In the genomic region with DNA sequence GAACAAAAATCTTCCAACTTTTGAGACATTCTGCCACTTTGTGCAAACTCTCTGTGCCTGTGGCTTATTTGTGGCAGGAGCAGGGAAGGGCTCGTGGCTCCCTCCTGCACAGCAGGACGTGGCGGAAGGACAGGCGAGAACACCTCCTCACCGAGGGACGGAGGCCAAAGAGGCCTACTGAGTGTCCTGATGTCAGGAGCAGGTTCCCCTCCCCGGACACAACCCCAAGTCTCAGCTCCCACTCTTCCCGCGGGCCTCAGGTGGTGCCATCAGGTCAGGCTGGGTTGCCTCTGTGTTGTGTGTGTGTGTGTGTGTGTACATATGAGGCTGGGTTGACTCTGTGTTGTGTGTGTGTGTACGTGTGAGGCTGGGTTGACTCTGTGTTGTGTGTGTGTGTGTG, we compare ENCODE assay signal across 17 cellular contexts.
"Had no signal": no experiment of that assay in that cellular context is flagged by ENCODE, and none has a peak within 500 bp of the region (broad histone marks: within the 10 kb centered on the region; RNA-seq: fewer than 3 reads in every experiment).

No MANE protein-coding gene starts in this region.

- H3K4me3 ChIP-seq: esophagus squamous epithelium, prostate gland, skin epidermis, suprapubic skin, transverse colon had no signal

- H3K36me3 Mint-ChIP-seq: activated naive CD8-positive, alpha-beta T cell treated with anti-CD3 and anti-CD28 coated beads for 36 hours had no signal

- DNase-seq: activated CD4-positive, alpha-beta T cell treated with anti-CD3 and anti-CD28 coated beads for 48 hours; activated CD4-positive, CD25-positive, alpha-beta regulatory T cell; activated CD8-positive, alpha-beta T cell treated with anti-CD3 and anti-CD28 coated beads, Interleukin-2, amount 10 ng/mL, durations not matched to agents 7 days and 5 days; activated naive CD8-positive, alpha-beta T cell treated with anti-CD3 and anti-CD28 coated beads for 36 hours; activated T-cell treated with anti-CD3 and anti-CD28 coated beads, Interleukin-2, amount 50 U/mL, for 24 hours; amniotic stem cell; effector memory CD4-positive, alpha-beta T cell; esophagus squamous epithelium; left cardiac atrium; nephron progenitor cell; stimulated activated naive CD8-positive, alpha-beta T cell treated with anti-CD3 and anti-CD28 coated beads, Interleukin-15, amount 100 ng/mL, for 72 hours; T1000; transverse colon had no signal

- H3K9me3 Mint-ChIP-seq: activated naive CD8-positive, alpha-beta T cell treated with anti-CD3 and anti-CD28 coated beads for 36 hours; activated T-cell treated with anti-CD3 and anti-CD28 coated beads, Interleukin-2, amount 50 U/mL, for 24 hours; nephron progenitor cell; stimulated activated naive CD8-positive, alpha-beta T cell treated with anti-CD3 and anti-CD28 coated beads, Interleukin-15, amount 100 ng/mL, for 72 hours had no signal

- H3K27ac Mint-ChIP-seq: activated CD8-positive, alpha-beta T cell treated with anti-CD3 and anti-CD28 coated beads, Interleukin-2, amount 10 ng/mL, durations not matched to agents 7 days and 5 days; activated naive CD8-positive, alpha-beta T cell treated with anti-CD3 and anti-CD28 coated beads for 36 hours; activated T-cell treated with anti-CD3 and anti-CD28 coated beads, Interleukin-2, amount 50 U/mL, for 24 hours; nephron progenitor cell; stimulated activated naive CD8-positive, alpha-beta T cell treated with anti-CD3 and anti-CD28 coated beads, Interleukin-15, amount 100 ng/mL, for 72 hours had no signal

- FAIRE-seq: endothelial cell of umbilical vein had no signal

- H3K4me3 Mint-ChIP-seq: activated CD8-positive, alpha-beta T cell treated with anti-CD3 and anti-CD28 coated beads, Interleukin-2, amount 10 ng/mL, durations not matched to agents 7 days and 5 days; activated naive CD8-positive, alpha-beta T cell treated with anti-CD3 and anti-CD28 coated beads for 36 hours; activated T-cell treated with anti-CD3 and anti-CD28 coated beads, Interleukin-2, amount 50 U/mL, for 24 hours; nephron progenitor cell; stimulated activated naive CD8-positive, alpha-beta T cell treated with anti-CD3 and anti-CD28 coated beads, Interleukin-15, amount 100 ng/mL, for 72 hours had no signal

- H3K4me1 Mint-ChIP-seq: activated naive CD8-positive, alpha-beta T cell treated with anti-CD3 and anti-CD28 coated beads for 36 hours; stimulated activated naive CD8-positive, alpha-beta T cell treated with anti-CD3 and anti-CD28 coated beads, Interleukin-15, amount 100 ng/mL, for 72 hours had no signal
